Comparison of ENCODE assay signal across 8 cellular contexts in genomic region chr9:119963798-119964372, GRCh38.
DNase-seq lines count a peak whose midpoint lies in the region; ATAC-seq and TF ChIP-seq lines count a peak whose summit lies in the region.

No MANE protein-coding gene starts in this region.

- H3K27ac ChIP-seq in breast epithelium (peak overlapping the region; percentile 26 to 55), lower lobe of right lung (peak overlapping the region; percentile 19)

- TF ChIP-seq CTCF in AG09309 (IDR thresholded peaks at IDR 0.05; ENCODE audit: control insufficient read depth, insufficient read depth, low read depth, low read length, missing control alignments) = no peak
- TF ChIP-seq CTCF in breast epithelium (IDR thresholded peaks at IDR 0.05) = no peak
- no peak for TF ChIP-seq CTCF in lower lobe of right lung (IDR thresholded peaks at IDR 0.05)

- no peaks in the 10 kb centered on the region for H3K36me3 ChIP-seq in breast epithelium
- H3K36me3 ChIP-seq in lower lobe of right lung = no peaks in the 10 kb centered on the region

- peak; percentile 80 to 86 for ATAC-seq in lower lobe of right lung

- H3K4me3 ChIP-seq in AG09309 (ENCODE audit: control insufficient read depth, low read depth, low read length) (peak overlapping the region; percentile 13), breast epithelium (no peak overlapping the region), lower lobe of right lung (no peak overlapping the region)

- H3K4me1 ChIP-seq in breast epithelium (peaks cover 0 to 6% of the 10 kb centered on the region in 2 donors), lower lobe of right lung (peaks cover 18% of the 10 kb centered on the region)

- H3K27me3 ChIP-seq in breast epithelium (no peaks in the 10 kb centered on the region), lower lobe of right lung (ENCODE audit: low read depth) (no peaks in the 10 kb centered on the region)

- intact Hi-C loops in breast epithelium (cut with DNase I; ENCODE audit: low total_unique reads) (no loop called here), lower lobe of right lung (cut with DNase I) (no loop called here)

- H3K9me3 ChIP-seq in breast epithelium = no peaks in the 10 kb centered on the region
- no peaks in the 10 kb centered on the region for H3K9me3 ChIP-seq in lower lobe of right lung

- DNase-seq in AG09309 (ENCODE audit: low read depth) = peak; percentile 94
- peak; percentile 51 for DNase-seq in LoVo (ENCODE audit: low spot score)
- DNase-seq in breast epithelium (ENCODE audit: low spot score in 2 of 2) = peak in 1 of 2 donors; percentile 58
- DNase-seq in lower lobe of right lung = no peak
- no peak for DNase-seq in activated CD4-positive, alpha-beta T cell treated with anti-CD3 and anti-CD28 coated beads, Interleukin-2, amount 50 U/mL, for 1 hour
- no peak for DNase-seq in NOMO-1 (lab: John Stamatoyannopoulos, UW; ENCODE audit: unreplicated experiment in 2 of 2)
- DNase-seq in SIG-M5 (lab: John Stamatoyannopoulos, UW) = no peak
- no peak for DNase-seq in SK-N-DZ (ENCODE audit: low spot score)

- TF ChIP-seq POLR2A in breast epithelium (IDR thresholded peaks at IDR 0.05) = no peak

Comparison
In these comparisons a context has a peak if more than half of its experiments do, and no peak if none do; other contexts are left out.
1. DNase-seq: peak in AG09309 (single experiment) and LoVo (single experiment); none in lower lobe of right lung (single experiment), activated CD4-positive, alpha-beta T cell treated with anti-CD3 and anti-CD28 coated beads, Interleukin-2, amount 50 U/mL, for 1 hour (single experiment), NOMO-1 (0 of 2), SIG-M5 (single experiment) and SK-N-DZ (single experiment).